In genomic region chr5:28408186-28408585, GRCh38 we compare ENCODE assay signal across 16 cellular contexts.
A peak's percentile ranks its signal among the peaks of the same experiment; 100 is the strongest.
DNase-seq lines count a peak whose midpoint lies in the region; FAIRE-seq and TF ChIP-seq lines count a peak whose summit lies in the region.
"Had no signal": no experiment of that assay in that cellular context is flagged by ENCODE, and none has a peak within 500 bp of the region (broad histone marks: within the 10 kb centered on the region; RNA-seq: fewer than 3 reads in every experiment).

No MANE protein-coding gene starts in this region.

- no peak overlapping the region for H3K18ac ChIP-seq in mesenchymal stem cell (ENCODE audit: low read depth in 1 of 2, low read length in 2 of 2)

- peaks cover 3% of the 10 kb centered on the region for H3K4me1 ChIP-seq in endodermal cell (ENCODE audit: control insufficient read depth, insufficient read depth, low read length)
- H3K4me1 ChIP-seq in mesenchymal stem cell (ENCODE audit: control insufficient read depth, insufficient read depth, low read depth, low read length), result peaks cover 8% of the 10 kb centered on the region
- H3K4me1 ChIP-seq: colonic mucosa had no signal

- DNase-seq in Caki2 (ENCODE audit: low read depth) (peak; percentile 84), RCC 7860 (ENCODE audit: low spot score) (peak; percentile 95), endodermal cell (no peak), mesenchymal stem cell (peak; percentile 45), iPS-NIHi7 (ENCODE audit: extremely low spot score) (no peak), GM10248 (ENCODE audit: extremely low spot score) (no peak), epidermal melanocyte (ENCODE audit: insufficient read length, low spot score) (no peak)
- no peak for DNase-seq in activated T-cell treated with anti-CD3 and anti-CD28 coated beads, Interleukin-2, amount 50 U/mL, for 48 hours
- DNase-seq: activated CD4-positive, alpha-beta T cell treated with anti-CD3 and anti-CD28 coated beads for 36 hours; activated naive CD8-positive, alpha-beta T cell treated with anti-CD3 and anti-CD28 coated beads for 36 hours; activated T-cell treated with anti-CD3 and anti-CD28 coated beads, Interleukin-2, amount 50 U/mL, for 1 hour; colonic mucosa; GOT3; T-helper 17 cell had no signal

- H4K91ac ChIP-seq in mesenchymal stem cell (ENCODE audit: low read length), result no peak overlapping the region

- H3K27me3 ChIP-seq in endodermal cell (ENCODE audit: control insufficient read depth, insufficient read depth, low read length, poor library complexity, severe bottlenecking) (no peaks in the 10 kb centered on the region), mesenchymal stem cell (ENCODE audit: control insufficient read depth in 1 of 2, insufficient read depth in 1 of 2, low read length in 2 of 2) (no peaks in the 10 kb centered on the region)
- H3K27me3 ChIP-seq: colonic mucosa had no signal

- TF ChIP-seq CTCF in endodermal cell (conservative IDR thresholded peaks at IDR 0.05), result no peak
- no peak for TF ChIP-seq CTCF in GM10248 (IDR thresholded peaks at IDR 0.05; ENCODE audit: control extremely low read depth, extremely low read depth, low read depth, missing control alignments)

- H3K9me3 ChIP-seq in endodermal cell (ENCODE audit: control insufficient read depth, low read length), result peaks cover 30% of the 10 kb centered on the region
- peaks cover 14% of the 10 kb centered on the region for H3K9me3 ChIP-seq in mesenchymal stem cell (ENCODE audit: control insufficient read depth, low read length)
- H3K9me3 ChIP-seq: colonic mucosa had no signal

- no peaks in the 10 kb centered on the region for H3K79me1 ChIP-seq in mesenchymal stem cell (replicated peaks; ENCODE audit: low read length, poor library complexity, severe bottlenecking)

- H2AFZ ChIP-seq in mesenchymal stem cell (ENCODE audit: low read depth, low read length), result no peak overlapping the region

- H3K27ac Mint-ChIP-seq in endodermal cell, result no peak overlapping the region
- H3K27ac Mint-ChIP-seq: activated CD4-positive, alpha-beta T cell treated with anti-CD3 and anti-CD28 coated beads for 36 hours; activated naive CD8-positive, alpha-beta T cell treated with anti-CD3 and anti-CD28 coated beads for 36 hours; mesothelial cell of epicardium; T-helper 17 cell had no signal

- H2BK120ac ChIP-seq in mesenchymal stem cell (ENCODE audit: low read depth, low read length), result no peak overlapping the region

- peaks cover 3% of the 10 kb centered on the region for H3K36me3 Mint-ChIP-seq in endodermal cell (ENCODE audit: low read depth)
- H3K36me3 Mint-ChIP-seq: activated naive CD8-positive, alpha-beta T cell treated with anti-CD3 and anti-CD28 coated beads for 36 hours; mesothelial cell of epicardium had no signal

- H3K36me3 ChIP-seq in endodermal cell (ENCODE audit: control insufficient read depth, insufficient read depth, low read length) (no peaks in the 10 kb centered on the region), mesenchymal stem cell (ENCODE audit: control insufficient read depth in 1 of 2, insufficient read depth in 2 of 2, low read depth in 1 of 2, low read length in 2 of 2) (no peaks in the 10 kb centered on the region)
- H3K36me3 ChIP-seq: colonic mucosa had no signal

- no peak overlapping the region for H2BK12ac ChIP-seq in mesenchymal stem cell (ENCODE audit: low read length in 2 of 2)

- H3K27me3 Mint-ChIP-seq in endodermal cell (ENCODE audit: insufficient read depth), result no peaks in the 10 kb centered on the region
- H3K27me3 Mint-ChIP-seq: activated CD4-positive, alpha-beta T cell treated with anti-CD3 and anti-CD28 coated beads for 36 hours; activated naive CD8-positive, alpha-beta T cell treated with anti-CD3 and anti-CD28 coated beads for 36 hours; T-helper 17 cell had no signal

- POLR2A ChIA-PET in GM10248 (lab: Yijun Ruan, JAX), result no interaction called here

- no peak overlapping the region for H2BK5ac ChIP-seq in mesenchymal stem cell (ENCODE audit: low read depth, low read length, poor library complexity, severe bottlenecking)

- peak; percentile 99 for FAIRE-seq in RCC 7860 (lab: Jason Lieb, UNC)
- FAIRE-seq: K562 had no signal

- no peak overlapping the region for H2BK15ac ChIP-seq in mesenchymal stem cell (ENCODE audit: low read depth, poor library complexity, severe bottlenecking)

- no peak overlapping the region for H3K4me2 ChIP-seq in mesenchymal stem cell (ENCODE audit: low read length, poor library complexity, severe bottlenecking)

- H4K8ac ChIP-seq in mesenchymal stem cell (ENCODE audit: low read length), result no peak overlapping the region

- H3K4me1 Mint-ChIP-seq in endodermal cell, result peaks cover 16% of the 10 kb centered on the region
- H3K4me1 Mint-ChIP-seq: activated CD4-positive, alpha-beta T cell treated with anti-CD3 and anti-CD28 coated beads for 36 hours; activated naive CD8-positive, alpha-beta T cell treated with anti-CD3 and anti-CD28 coated beads for 36 hours; T-helper 17 cell had no signal

- H3K14ac ChIP-seq in mesenchymal stem cell (ENCODE audit: low read length in 2 of 2), result no peak overlapping the region

- H3K4me3 Mint-ChIP-seq in endodermal cell, result no peak overlapping the region
- H3K4me3 Mint-ChIP-seq: activated CD4-positive, alpha-beta T cell treated with anti-CD3 and anti-CD28 coated beads for 36 hours; activated naive CD8-positive, alpha-beta T cell treated with anti-CD3 and anti-CD28 coated beads for 36 hours; mesothelial cell of epicardium; T-helper 17 cell had no signal

- no peak overlapping the region for H3K4ac ChIP-seq in mesenchymal stem cell (ENCODE audit: low read depth in 1 of 2, low read length in 2 of 2)

- H2AK5ac ChIP-seq in mesenchymal stem cell (ENCODE audit: low read length, severe bottlenecking), result no peak overlapping the region

- no peak overlapping the region for H3K27ac ChIP-seq in endodermal cell (ENCODE audit: low read depth, low read length)
- H3K27ac ChIP-seq in mesenchymal stem cell (ENCODE audit: low read length, poor library complexity, severe bottlenecking), result peak overlapping the region; percentile 79
- H3K27ac ChIP-seq: colonic mucosa had no signal

- CTCF ChIA-PET in GM10248 (lab: Yijun Ruan, JAX), result no interaction called here

- in situ Hi-C loops in Caki2 (cut with HindIII; ENCODE audit: low pct_unique_long_range_greater_than_20kb, low sequenced_read_pairs), result no loop called here

- H3K9ac ChIP-seq in endodermal cell (ENCODE audit: extremely low read depth, low read length, poor library complexity, severe bottlenecking) (no peak overlapping the region), mesenchymal stem cell (ENCODE audit: low read length) (no peak overlapping the region)

- peaks cover 39% of the 10 kb centered on the region for H3K9me3 Mint-ChIP-seq in endodermal cell

- no peak overlapping the region for H3K23ac ChIP-seq in mesenchymal stem cell (ENCODE audit: low read length in 2 of 2)

- 82 to 94% methylated on average over 2 to 3 of the region's 3 CpGs for WGBS in endodermal cell (ENCODE audit: insufficient coverage in 1 of 2, insufficient read length in 1 of 2), 2 experiments
- 39% methylated on average over 3 of the region's 3 CpGs for WGBS in mesenchymal stem cell

- H3K4me3 ChIP-seq in endodermal cell (ENCODE audit: low read length) (peak overlapping the region; percentile 21), mesenchymal stem cell (ENCODE audit: insufficient read depth in 1 of 2, low read depth in 1 of 2, low read length in 2 of 2) (no peak overlapping the region)
- H3K4me3 ChIP-seq: colonic mucosa, K562 had no signal

Comparison
In these comparisons a context has a peak if more than half of its experiments do, and no peak if none do; other contexts are left out.
1. DNase-seq: peak in Caki2 (single experiment), RCC 7860 (single experiment) and mesenchymal stem cell (single experiment); none in endodermal cell (single experiment), iPS-NIHi7 (single experiment), GM10248 (single experiment), activated T-cell treated with anti-CD3 and anti-CD28 coated beads, Interleukin-2, amount 50 U/mL, for 48 hours (0 of 2) and epidermal melanocyte (single experiment).